In genomic region chr13:75318138-75318833, GRCh38 we compare ENCODE assay signal across 15 cellular contexts.
A peak's percentile ranks its signal among the peaks of the same experiment; 100 is the strongest.
DNase-seq lines count a peak whose midpoint lies in the region; ATAC-seq lines count a peak whose summit lies in the region.
"Had no signal": no experiment of that assay in that cellular context is flagged by ENCODE, and none has a peak within 500 bp of the region (broad histone marks: within the 10 kb centered on the region; RNA-seq: fewer than 3 reads in every experiment).

No MANE protein-coding gene starts in this region.

- no peaks in the 10 kb centered on the region for H3K9me3 Mint-ChIP-seq in activated T-cell treated with anti-CD3 and anti-CD28 coated beads, Interleukin-2, amount 50 U/mL, for 24 hours
- no peaks in the 10 kb centered on the region for H3K9me3 Mint-ChIP-seq in activated CD8-positive, alpha-beta T cell treated with anti-CD3 and anti-CD28 coated beads, Interleukin-2, amount 10 ng/mL, durations not matched to agents 7 days and 5 days (ENCODE audit: insufficient read depth)
- H3K9me3 Mint-ChIP-seq: IgD-negative memory B cell, memory B cell had no signal

- peaks cover 35% of the 10 kb centered on the region for H3K36me3 Mint-ChIP-seq in activated T-cell treated with anti-CD3 and anti-CD28 coated beads, Interleukin-2, amount 50 U/mL, for 24 hours (ENCODE audit: low read depth)
- H3K36me3 Mint-ChIP-seq in activated CD8-positive, alpha-beta T cell treated with anti-CD3 and anti-CD28 coated beads, Interleukin-2, amount 10 ng/mL, durations not matched to agents 7 days and 5 days (ENCODE audit: low read depth) = peaks cover 10% of the 10 kb centered on the region
- H3K36me3 Mint-ChIP-seq: memory B cell had no signal

- DNase-seq in activated T-cell treated with anti-CD3 and anti-CD28 coated beads, Interleukin-2, amount 50 U/mL, for 24 hours = no peak
- DNase-seq in activated T-cell treated with anti-CD3 and anti-CD28 coated beads, Interleukin-2, amount 50 U/mL, for 1 hour = no peak
- peak; percentile 34 for DNase-seq in activated CD8-positive, alpha-beta T cell treated with anti-CD3 and anti-CD28 coated beads, Interleukin-2, amount 10 ng/mL, durations not matched to agents 7 days and 5 days
- peak; percentile 25 to 30 for DNase-seq in stimulated activated CD4-positive, alpha-beta T cell treated with anti-CD3 and anti-CD28 coated beads, Interleukin-2, amount 100 ng/mL, for 24 hours
- DNase-seq in NCI-H187 (lab: John Stamatoyannopoulos, UW) = no peak
- DNase-seq: ACHN, activated gamma-delta T cell, cerebellar nuclear complex, NCI-H82 had no signal

- peaks cover 77% of the 10 kb centered on the region for H3K4me1 Mint-ChIP-seq in activated T-cell treated with anti-CD3 and anti-CD28 coated beads, Interleukin-2, amount 50 U/mL, for 24 hours (ENCODE audit: low read depth)
- H3K4me1 Mint-ChIP-seq in activated CD8-positive, alpha-beta T cell treated with anti-CD3 and anti-CD28 coated beads, Interleukin-2, amount 10 ng/mL, durations not matched to agents 7 days and 5 days (ENCODE audit: low read depth) = peaks cover 58% of the 10 kb centered on the region
- H3K4me1 Mint-ChIP-seq: memory B cell had no signal

- CTCF ChIA-PET in activated CD8-positive, alpha-beta T cell treated with anti-CD3 and anti-CD28 coated beads, Interleukin-2, amount 10 ng/mL, durations not matched to agents 7 days and 5 days (lab: Charles Lee) = interaction anchor here (1.1 to 2.8 kb wide), 3 partner anchors 9 to 47 kb away, joined by 3 to 11 read pairs (median 4); no protein-coding TSS in a partner anchor

- peak overlapping the region; percentile 97 for H3K27ac Mint-ChIP-seq in activated T-cell treated with anti-CD3 and anti-CD28 coated beads, Interleukin-2, amount 50 U/mL, for 24 hours
- peak overlapping the region; percentile 85 for H3K27ac Mint-ChIP-seq in activated CD8-positive, alpha-beta T cell treated with anti-CD3 and anti-CD28 coated beads, Interleukin-2, amount 10 ng/mL, durations not matched to agents 7 days and 5 days
- H3K27ac Mint-ChIP-seq: memory B cell had no signal

- H3K4me3 Mint-ChIP-seq in activated T-cell treated with anti-CD3 and anti-CD28 coated beads, Interleukin-2, amount 50 U/mL, for 24 hours = peak overlapping the region; percentile 66
- H3K4me3 Mint-ChIP-seq in activated CD8-positive, alpha-beta T cell treated with anti-CD3 and anti-CD28 coated beads, Interleukin-2, amount 10 ng/mL, durations not matched to agents 7 days and 5 days = peak overlapping the region; percentile 38
- H3K4me3 Mint-ChIP-seq: IgD-negative memory B cell, memory B cell had no signal

- ATAC-seq in HG03095 (IDR thresholded peaks at IDR 0.05; ENCODE audit: unreplicated experiment) (peak; percentile 53), GM18858 (IDR thresholded peaks at IDR 0.05; ENCODE audit: unreplicated experiment) (no peak), GM19452 (IDR thresholded peaks at IDR 0.05; ENCODE audit: unreplicated experiment) (no peak)
- peak; percentile 78 for ATAC-seq in activated CD8-positive, alpha-beta T cell treated with anti-CD3 and anti-CD28 coated beads, Interleukin-2, amount 10 ng/mL, durations not matched to agents 7 days and 5 days
- ATAC-seq: esophagus mucosa had no signal

- no peaks in the 10 kb centered on the region for H3K27me3 Mint-ChIP-seq in activated T-cell treated with anti-CD3 and anti-CD28 coated beads, Interleukin-2, amount 50 U/mL, for 24 hours
- no peaks in the 10 kb centered on the region for H3K27me3 Mint-ChIP-seq in activated CD8-positive, alpha-beta T cell treated with anti-CD3 and anti-CD28 coated beads, Interleukin-2, amount 10 ng/mL, durations not matched to agents 7 days and 5 days (ENCODE audit: low read depth)
- H3K27me3 Mint-ChIP-seq: IgD-negative memory B cell, memory B cell had no signal

- POLR2A ChIA-PET in activated CD8-positive, alpha-beta T cell treated with anti-CD3 and anti-CD28 coated beads, Interleukin-2, amount 10 ng/mL, durations not matched to agents 7 days and 5 days (lab: Charles Lee) = interaction anchor here (7.0 kb wide), 1 partner anchor 8 kb away, joined by 72 read pairs; no protein-coding TSS in a partner anchor

Comparison
In these comparisons a context has a peak if more than half of its experiments do, and no peak if none do; other contexts are left out.
1. DNase-seq: peak in activated CD8-positive, alpha-beta T cell treated with anti-CD3 and anti-CD28 coated beads, Interleukin-2, amount 10 ng/mL, durations not matched to agents 7 days and 5 days (single experiment) and stimulated activated CD4-positive, alpha-beta T cell treated with anti-CD3 and anti-CD28 coated beads, Interleukin-2, amount 100 ng/mL, for 24 hours (2 of 2); none in activated T-cell treated with anti-CD3 and anti-CD28 coated beads, Interleukin-2, amount 50 U/mL, for 24 hours (single experiment), activated T-cell treated with anti-CD3 and anti-CD28 coated beads, Interleukin-2, amount 50 U/mL, for 1 hour (single experiment) and NCI-H187 (0 of 2).
2. ATAC-seq: peak in HG03095 (single experiment) and activated CD8-positive, alpha-beta T cell treated with anti-CD3 and anti-CD28 coated beads, Interleukin-2, amount 10 ng/mL, durations not matched to agents 7 days and 5 days (single experiment); none in GM18858 (single experiment) and GM19452 (single experiment).